28 cellular contexts compared by ENCODE assay signal in genomic region chr9:121866927-121867326, GRCh38.
"Had no signal": no experiment of that assay in that cellular context is flagged by ENCODE, and none has a peak within 500 bp of the region (broad histone marks: within the 10 kb centered on the region; RNA-seq: fewer than 3 reads in every experiment).

No MANE protein-coding gene starts in this region.

- H3K36me3 ChIP-seq: neutrophil, prostate gland, right lobe of liver, thyroid gland, upper lobe of left lung, vagina had no signal

- H3K27ac Mint-ChIP-seq: naive B cell; naive thymus-derived CD8-positive, alpha-beta T cell; natural killer cell treated with Interleukin-12 subunit alpha and Interleukin-12 subunit beta and Interleukin-15 and Interleukin-18, amount 100 ng/mL, for 72 hours; nephron progenitor cell; stimulated activated effector memory CD8-positive, alpha-beta T cell treated with anti-CD3 and anti-CD28 coated beads, Interleukin-12 subunit alpha, Interleukin-12 subunit beta, amount 100 ng/mL, for 72 hours; stimulated activated naive CD8-positive, alpha-beta T cell treated with anti-CD3 and anti-CD28 coated beads, Interleukin-15, Interleukin-2, amounts not matched to agents 100 ng/mL and 50 ng/mL, for 24 hours had no signal

- DNase-seq: naive B cell; naive thymus-derived CD8-positive, alpha-beta T cell; nephron progenitor cell; nucleus accumbens; pancreas; retina; right cardiac atrium; right lobe of liver; sigmoid colon; small intestine; stimulated activated CD4-positive, alpha-beta T cell treated with anti-CD3 and anti-CD28 coated beads, Interleukin-15, amount 100 ng/mL, for 24 hours; stimulated activated CD4-positive, alpha-beta T cell treated with anti-CD3 and anti-CD28 coated beads, Interleukin-2, amount 100 ng/mL, for 24 hours; stimulated activated CD4-positive, alpha-beta T cell treated with anti-CD3 and anti-CD28 coated beads, Interleukin-2, amount 100 ng/mL, for 48 hours; stimulated activated CD4-positive, alpha-beta T cell treated with anti-CD3 and anti-CD28 coated beads, Interleukin-4, amount 100 ng/mL, for 24 hours; stimulated activated naive CD4-positive, alpha-beta T cell treated with Interleukin-2 at 50 U/mL for 16 hours; stomach; thyroid gland; trophoblast cell; upper lobe of left lung had no signal

- H3K9me3 Mint-ChIP-seq: naive B cell; naive thymus-derived CD8-positive, alpha-beta T cell; natural killer cell treated with Interleukin-12 subunit alpha and Interleukin-12 subunit beta and Interleukin-15 and Interleukin-18, amount 100 ng/mL, for 72 hours; nephron progenitor cell; neural crest cell; stimulated activated effector memory CD8-positive, alpha-beta T cell treated with anti-CD3 and anti-CD28 coated beads, Interleukin-12 subunit alpha, Interleukin-12 subunit beta, amount 100 ng/mL, for 72 hours; stimulated activated naive CD8-positive, alpha-beta T cell treated with anti-CD3 and anti-CD28 coated beads, Interleukin-15, Interleukin-2, amounts not matched to agents 100 ng/mL and 50 ng/mL, for 24 hours had no signal

- H3K27me3 ChIP-seq: pancreas, right lobe of liver, sigmoid colon, stomach, thyroid gland, tibial nerve, upper lobe of left lung, vagina had no signal

- H3K4me3 ChIP-seq: pancreas, prostate gland, right lobe of liver, sigmoid colon, stomach, thoracic aorta, thyroid gland, tibial nerve, upper lobe of left lung, vagina had no signal

- H3K27ac ChIP-seq: neutrophil, pancreas, prostate gland, right lobe of liver, sigmoid colon, stomach, thoracic aorta, thyroid gland, tibial nerve, upper lobe of left lung, vagina had no signal

- H3K9me3 ChIP-seq: neutrophil, pancreas, prostate gland, right lobe of liver, sigmoid colon, stomach, thoracic aorta, thyroid gland, tibial nerve, upper lobe of left lung, vagina had no signal

- H3K27me3 Mint-ChIP-seq: naive B cell; naive thymus-derived CD8-positive, alpha-beta T cell; natural killer cell treated with Interleukin-12 subunit alpha and Interleukin-12 subunit beta and Interleukin-15 and Interleukin-18, amount 100 ng/mL, for 72 hours; stimulated activated naive CD8-positive, alpha-beta T cell treated with anti-CD3 and anti-CD28 coated beads, Interleukin-15, Interleukin-2, amounts not matched to agents 100 ng/mL and 50 ng/mL, for 24 hours had no signal

- H3K4me1 Mint-ChIP-seq: naive B cell; naive thymus-derived CD8-positive, alpha-beta T cell; stimulated activated effector memory CD8-positive, alpha-beta T cell treated with anti-CD3 and anti-CD28 coated beads, Interleukin-12 subunit alpha, Interleukin-12 subunit beta, amount 100 ng/mL, for 72 hours had no signal

- ATAC-seq: naive thymus-derived CD8-positive, alpha-beta T cell; natural killer cell treated with Interleukin-12 subunit alpha and Interleukin-12 subunit beta and Interleukin-15 and Interleukin-18, amount 100 ng/mL, for 72 hours; pancreas; right cardiac atrium; right lobe of liver; stimulated activated effector memory CD8-positive, alpha-beta T cell treated with anti-CD3 and anti-CD28 coated beads, Interleukin-12 subunit alpha, Interleukin-12 subunit beta, amount 100 ng/mL, for 72 hours had no signal

- H3K36me3 Mint-ChIP-seq: natural killer cell treated with Interleukin-12 subunit alpha and Interleukin-12 subunit beta and Interleukin-15 and Interleukin-18, amount 100 ng/mL, for 72 hours; stimulated activated effector memory CD8-positive, alpha-beta T cell treated with anti-CD3 and anti-CD28 coated beads, Interleukin-12 subunit alpha, Interleukin-12 subunit beta, amount 100 ng/mL, for 72 hours had no signal

- H3K4me3 Mint-ChIP-seq: naive thymus-derived CD8-positive, alpha-beta T cell; natural killer cell treated with Interleukin-12 subunit alpha and Interleukin-12 subunit beta and Interleukin-15 and Interleukin-18, amount 100 ng/mL, for 72 hours; nephron progenitor cell; neural crest cell; stimulated activated effector memory CD8-positive, alpha-beta T cell treated with anti-CD3 and anti-CD28 coated beads, Interleukin-12 subunit alpha, Interleukin-12 subunit beta, amount 100 ng/mL, for 72 hours; stimulated activated naive CD8-positive, alpha-beta T cell treated with anti-CD3 and anti-CD28 coated beads, Interleukin-15, Interleukin-2, amounts not matched to agents 100 ng/mL and 50 ng/mL, for 24 hours had no signal

- H3K4me1 ChIP-seq: pancreas, prostate gland, right lobe of liver, sigmoid colon, stomach, thyroid gland, upper lobe of left lung had no signal
